Comparison of ENCODE assay signal across 20 cellular contexts in genomic region chr12:30661210-30661609, GRCh38.
"Had no signal": no experiment of that assay in that cellular context is flagged by ENCODE, and none has a peak within 500 bp of the region (broad histone marks: within the 10 kb centered on the region; RNA-seq: fewer than 3 reads in every experiment).

No MANE protein-coding gene starts in this region.

- H3K27me3 Mint-ChIP-seq: naive B cell had no signal

- H3K4me1 ChIP-seq: colonic mucosa, gastroesophageal sphincter, left ventricle myocardium inferior, stomach, transverse colon had no signal

- ATAC-seq: gastroesophageal sphincter, left cardiac atrium, sciatic nerve had no signal

- H3K27me3 ChIP-seq: colonic mucosa, gastroesophageal sphincter, stomach, transverse colon had no signal

- H3K9me3 Mint-ChIP-seq: immature natural killer cell, naive B cell, nephron had no signal

- H3K4me1 Mint-ChIP-seq: immature natural killer cell, naive B cell, nephron had no signal

- H3K4me3 Mint-ChIP-seq: immature natural killer cell, naive B cell, nephron had no signal

- H3K9me3 ChIP-seq: colonic mucosa, gastroesophageal sphincter, left ventricle myocardium inferior, stomach, thoracic aorta, transverse colon had no signal

- DNase-seq: colonic mucosa; effector CD8-positive, alpha-beta T cell; glutamatergic neuron; immature natural killer cell; left cardiac atrium; left ventricle myocardium inferior; mesendoderm; naive B cell; posterior cingulate gyrus; stimulated activated CD4-positive, alpha-beta T cell treated with anti-CD3 and anti-CD28 coated beads, Interleukin-12 subunit alpha, Interleukin-12 subunit beta, amount 100 ng/mL, for 4 hours; stimulated activated naive CD4-positive, alpha-beta T cell; stomach; substantia nigra; transverse colon had no signal

- FAIRE-seq: keratinocyte had no signal

- H3K27ac ChIP-seq: colonic mucosa, gastroesophageal sphincter, left ventricle myocardium inferior, skin epidermis, stomach, thoracic aorta, transverse colon had no signal

- H3K4me3 ChIP-seq: colonic mucosa, gastroesophageal sphincter, left ventricle myocardium inferior, skin epidermis, stomach, thoracic aorta, transverse colon had no signal
